ENCODE assay signal across 32 cellular contexts in the genomic region with DNA sequence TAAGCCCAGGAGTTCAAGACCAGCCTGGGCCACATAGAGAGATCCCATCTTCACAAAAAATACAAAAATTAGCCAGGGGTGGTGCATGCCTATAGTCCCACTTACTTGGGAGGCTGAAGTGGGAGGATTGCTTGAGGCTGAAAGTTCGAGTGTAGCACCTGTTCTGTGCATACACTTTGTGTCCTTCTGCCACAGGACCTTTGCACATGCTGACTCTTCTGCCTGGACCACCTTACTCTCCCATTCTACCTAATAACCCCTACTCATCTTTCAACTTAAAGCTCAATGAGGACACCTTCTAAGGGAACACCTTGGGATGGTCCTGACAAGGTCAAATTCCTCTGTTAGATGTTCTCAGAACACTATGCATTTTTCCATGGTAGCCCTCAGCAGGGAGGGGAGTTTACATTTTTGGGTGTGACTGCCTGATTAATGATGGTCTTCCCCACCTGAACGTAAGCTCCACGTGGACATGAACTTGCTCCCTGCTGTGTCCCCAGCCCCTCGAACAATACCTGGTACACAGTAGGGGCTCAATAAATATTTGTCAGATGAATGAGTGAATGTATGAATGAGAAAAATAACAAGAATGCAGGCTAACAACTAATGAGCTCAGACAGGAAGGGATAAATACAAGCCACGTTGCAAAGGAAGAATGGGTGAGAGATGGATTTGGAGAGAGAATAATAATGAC. TPM values are rescaled to one million over a fixed set of nuclear protein-coding genes. Genes with fewer than 3 reads are reported as not detected.
"Had no signal": no experiment of that assay in that cellular context is flagged by ENCODE, and none has a peak within 500 bp of the region (broad histone marks: within the 10 kb centered on the region; RNA-seq: fewer than 3 reads in every experiment).

No MANE protein-coding gene starts in this region.

- ATAC-seq: foreskin keratinocyte; gastroesophageal sphincter; heart left ventricle; left lobe of liver; naive thymus-derived CD4-positive, alpha-beta T cell; stimulated activated effector memory CD8-positive, alpha-beta T cell treated with anti-CD3 and anti-CD28 coated beads, Interleukin-12 subunit alpha, Interleukin-12 subunit beta, amount 100 ng/mL, for 72 hours had no signal

- H3K27ac ChIP-seq: dorsolateral prefrontal cortex, esophagus muscularis mucosa, foreskin keratinocyte, gastroesophageal sphincter, heart left ventricle, prostate gland, right atrium auricular region, sigmoid colon, stomach, tibial artery had no signal

- H3K4me3 Mint-ChIP-seq: naive thymus-derived CD4-positive, alpha-beta T cell; nephron; stimulated activated effector memory CD8-positive, alpha-beta T cell treated with anti-CD3 and anti-CD28 coated beads, Interleukin-12 subunit alpha, Interleukin-12 subunit beta, amount 100 ng/mL, for 72 hours had no signal

- H3K4me1 ChIP-seq: esophagus muscularis mucosa, foreskin keratinocyte, gastroesophageal sphincter, heart left ventricle, prostate gland, right atrium auricular region, sigmoid colon, stomach, tibial artery, upper lobe of left lung had no signal

- H3K4me3 ChIP-seq: dorsolateral prefrontal cortex, esophagus muscularis mucosa, gastroesophageal sphincter, heart left ventricle, hepatocyte, prostate gland, right atrium auricular region, sigmoid colon, stomach, tibial artery, upper lobe of left lung had no signal

- H3K27ac Mint-ChIP-seq: nephron; stimulated activated effector memory CD8-positive, alpha-beta T cell treated with anti-CD3 and anti-CD28 coated beads, Interleukin-12 subunit alpha, Interleukin-12 subunit beta, amount 100 ng/mL, for 72 hours had no signal

- H3K4me1 Mint-ChIP-seq: stimulated activated effector memory CD8-positive, alpha-beta T cell treated with anti-CD3 and anti-CD28 coated beads, Interleukin-12 subunit alpha, Interleukin-12 subunit beta, amount 100 ng/mL, for 72 hours had no signal

- H3K36me3 ChIP-seq: esophagus muscularis mucosa, gastroesophageal sphincter, heart left ventricle, prostate gland, right atrium auricular region, sigmoid colon, stomach, tibial artery, upper lobe of left lung had no signal

- H3K9me3 ChIP-seq: esophagus muscularis mucosa, gastroesophageal sphincter, heart left ventricle, prostate gland, right atrium auricular region, sigmoid colon, stomach, tibial artery, upper lobe of left lung had no signal

- H3K9me3 Mint-ChIP-seq: nephron; stimulated activated effector memory CD8-positive, alpha-beta T cell treated with anti-CD3 and anti-CD28 coated beads, Interleukin-12 subunit alpha, Interleukin-12 subunit beta, amount 100 ng/mL, for 72 hours had no signal

- DNase-seq: dorsolateral prefrontal cortex; effector CD4-positive, alpha-beta T cell; foreskin keratinocyte; heart left ventricle; kidney; mesendoderm; midbrain; naive thymus-derived CD4-positive, alpha-beta T cell; nucleus accumbens; sigmoid colon; stimulated activated CD4-positive, alpha-beta T cell treated with anti-CD3 and anti-CD28 coated beads, Interleukin-2, amount 100 ng/mL, for 24 hours; stimulated activated CD4-positive, alpha-beta T cell treated with anti-CD3 and anti-CD28 coated beads, Interleukin-4, amount 100 ng/mL, for 24 hours; stimulated activated naive CD4-positive, alpha-beta T cell treated with Interleukin-2 at 50 U/mL for 16 hours; stomach; tibial artery; upper lobe of left lung had no signal

- H3K36me3 Mint-ChIP-seq: stimulated activated effector memory CD8-positive, alpha-beta T cell treated with anti-CD3 and anti-CD28 coated beads, Interleukin-12 subunit alpha, Interleukin-12 subunit beta, amount 100 ng/mL, for 72 hours had no signal

RNA-seq across cellular contexts. Expression of a gene that starts 11.2 kb away (rescaled TPM):
- total RNA-seq: esophagus muscularis mucosa; fibroblast of lung; foreskin keratinocyte; gastroesophageal sphincter; heart left ventricle; hepatocyte; kidney; left lobe of liver; liver; lung microvascular endothelial cell; mucosa of gallbladder; naive thymus-derived CD4-positive, alpha-beta T cell; osteocyte; right atrium auricular region; sigmoid colon; skeletal muscle tissue; stomach; subcutaneous adipose tissue; temporal lobe; upper lobe of left lung had no signal

RNA-seq across cellular contexts. Expression of a gene that starts 29.2 kb away (rescaled TPM):
- total RNA-seq: fibroblast of lung; naive thymus-derived CD4-positive, alpha-beta T cell; osteocyte had no signal
